9 cellular contexts compared by ENCODE assay signal in genomic region chr19:48400018-48400742, GRCh38. TPM values are rescaled to one million over a fixed set of nuclear protein-coding genes. Genes with fewer than 3 reads are reported as not detected.
A peak's percentile ranks its signal among the peaks of the same experiment; 100 is the strongest.
DNase-seq lines count a peak whose midpoint lies in the region; ATAC-seq, FAIRE-seq and TF ChIP-seq lines count a peak whose summit lies in the region.
"Had no signal": no experiment of that assay in that cellular context is flagged by ENCODE, and none has a peak within 500 bp of the region (broad histone marks: within the 10 kb centered on the region; RNA-seq: fewer than 3 reads in every experiment).

No MANE protein-coding gene starts in this region.

- H3K4me3 Mint-ChIP-seq in stimulated activated memory B cell treated with anti-CD40 and anti-IgM and Interleukin-4, amounts not matched to agents 10 μg/mL and 1 μg/mL and 100 μg/mL, for 72 hours, result no peak overlapping the region
- H3K4me3 Mint-ChIP-seq: activated naive CD8-positive, alpha-beta T cell treated with anti-CD3 and anti-CD28 coated beads, Interleukin-2, amount 10 ng/mL, durations not matched to agents 7 days and 5 days had no signal

- no peak for TF ChIP-seq POLR2A in body of pancreas (IDR thresholded peaks at IDR 0.05)

- DNase-seq in activated gamma-delta T cell treated with anti-CD3 and anti-CD28 coated beads, Interleukin-2, amount 50 U/mL, for 16 hours (ENCODE audit: low read depth), result peak; percentile 18
- no peak for DNase-seq in activated gamma-delta T cell (lab: John Stamatoyannopoulos, UW)
- DNase-seq in NCI-H69 (lab: John Stamatoyannopoulos, UW), result peak; percentile 69
- peak in 2 of 4 donors; percentile 37 to 54 for DNase-seq in body of pancreas
- DNase-seq in keratinocyte (ENCODE audit: low read depth, low spot score), result no peak
- DNase-seq in urothelium cell line (ENCODE audit: low spot score), result peak; percentile 70
- DNase-seq in SIG-M5 (lab: John Stamatoyannopoulos, UW), result no peak
- DNase-seq: activated naive CD8-positive, alpha-beta T cell treated with anti-CD3 and anti-CD28 coated beads, Interleukin-2, amount 10 ng/mL, durations not matched to agents 7 days and 5 days had no signal

- H3K79me2 ChIP-seq in keratinocyte (ENCODE audit: control insufficient read depth, insufficient read depth, low read length), result no peaks in the 10 kb centered on the region

- no peaks in the 10 kb centered on the region for H3K36me3 Mint-ChIP-seq in stimulated activated memory B cell treated with anti-CD40 and anti-IgM and Interleukin-4, amounts not matched to agents 10 μg/mL and 1 μg/mL and 100 μg/mL, for 72 hours

- intact Hi-C loops in body of pancreas (cut with DNase I), result no loop called here

- H3K27me3 ChIP-seq in body of pancreas (peaks cover 0 to 29% of the 10 kb centered on the region in 2 donors), keratinocyte (ENCODE audit: control insufficient read depth, extremely low read depth, insufficient read depth, low read length) (peaks cover 11% of the 10 kb centered on the region)

- peak overlapping the region; percentile 39 for H3K4me2 ChIP-seq in keratinocyte (ENCODE audit: control insufficient read depth, extremely low read depth, insufficient read depth, low read depth, low read length)

- ATAC-seq in body of pancreas, result peak; percentile 30
- ATAC-seq in stimulated activated memory B cell treated with anti-CD40 and anti-IgM and Interleukin-4, amounts not matched to agents 10 μg/mL and 1 μg/mL and 100 μg/mL, for 72 hours, result no peak

- dilution Hi-C loops in keratinocyte (cut with MboI; ENCODE audit: extremely low pct_ligation_motif_present, low sequenced_read_pairs), result no loop called here

- H3K27ac ChIP-seq in body of pancreas, result no peak overlapping the region
- no peak overlapping the region for H3K27ac ChIP-seq in keratinocyte (ENCODE audit: control insufficient read depth, insufficient read depth, low read length)

- peaks cover 32% of the 10 kb centered on the region for H3K27me3 Mint-ChIP-seq in stimulated activated memory B cell treated with anti-CD40 and anti-IgM and Interleukin-4, amounts not matched to agents 10 μg/mL and 1 μg/mL and 100 μg/mL, for 72 hours

- peaks cover 41% of the 10 kb centered on the region for H3K4me1 Mint-ChIP-seq in stimulated activated memory B cell treated with anti-CD40 and anti-IgM and Interleukin-4, amounts not matched to agents 10 μg/mL and 1 μg/mL and 100 μg/mL, for 72 hours

- H3K9me3 ChIP-seq in body of pancreas (no peaks in the 10 kb centered on the region), keratinocyte (ENCODE audit: control insufficient read depth, low read depth, low read length) (no peaks in the 10 kb centered on the region)

- TF ChIP-seq CTCF in body of pancreas (IDR thresholded peaks at IDR 0.05) (no peak), keratinocyte (optimal IDR thresholded peaks at IDR 0.05 in 1 of 3, IDR thresholded peaks at IDR 0.05 in 1 of 3, conservative IDR thresholded peaks at IDR 0.05 in 1 of 3; ENCODE audit: extremely low read depth in 1 of 3, insufficient read depth in 2 of 3, low read length in 3 of 3) (no peak)

- no peak overlapping the region for H3K27ac Mint-ChIP-seq in stimulated activated memory B cell treated with anti-CD40 and anti-IgM and Interleukin-4, amounts not matched to agents 10 μg/mL and 1 μg/mL and 100 μg/mL, for 72 hours
- H3K27ac Mint-ChIP-seq: activated naive CD8-positive, alpha-beta T cell treated with anti-CD3 and anti-CD28 coated beads, Interleukin-2, amount 10 ng/mL, durations not matched to agents 7 days and 5 days had no signal

- H3K9ac ChIP-seq in keratinocyte (ENCODE audit: control insufficient read depth, extremely low read depth, insufficient read depth, low read length), result no peak overlapping the region

- no peak overlapping the region for H2AFZ ChIP-seq in keratinocyte (ENCODE audit: control insufficient read depth, low read length)

- H3K36me3 ChIP-seq in body of pancreas (replicated peaks in 1 of 2; ENCODE audit: insufficient read depth in 1 of 2, low read depth in 2 of 2), result no peaks in the 10 kb centered on the region
- no peaks in the 10 kb centered on the region for H3K36me3 ChIP-seq in keratinocyte (ENCODE audit: control insufficient read depth in 2 of 2, extremely low read depth in 1 of 2, insufficient read depth in 2 of 2, low read length in 2 of 2)

- FAIRE-seq in keratinocyte (lab: Jason Lieb, UNC), result no peak
- peak; percentile 84 for FAIRE-seq in urothelium cell line (lab: Jason Lieb, UNC)

- H3K4me1 ChIP-seq in body of pancreas (peaks cover 5% of the 10 kb centered on the region), keratinocyte (ENCODE audit: control insufficient read depth, extremely low read depth, insufficient read depth, low read length) (peaks cover 10% of the 10 kb centered on the region)

- peaks cover 9% of the 10 kb centered on the region for H3K9me3 Mint-ChIP-seq in stimulated activated memory B cell treated with anti-CD40 and anti-IgM and Interleukin-4, amounts not matched to agents 10 μg/mL and 1 μg/mL and 100 μg/mL, for 72 hours
- H3K9me3 Mint-ChIP-seq: activated naive CD8-positive, alpha-beta T cell treated with anti-CD3 and anti-CD28 coated beads, Interleukin-2, amount 10 ng/mL, durations not matched to agents 7 days and 5 days had no signal

- 57 to 60% methylated on average over 9 to 14 of the region's 14 CpGs for WGBS in body of pancreas, 2 donors

- no peaks in the 10 kb centered on the region for H3K9me1 ChIP-seq in keratinocyte (ENCODE audit: control insufficient read depth, extremely low read depth, insufficient read depth, low read length)

- H3K4me3 ChIP-seq in body of pancreas (no peak overlapping the region), keratinocyte (ENCODE audit: control insufficient read depth in 2 of 3, extremely low read depth in 1 of 3, insufficient read depth in 2 of 3, low read depth in 1 of 3, low read length in 3 of 3) (no peak overlapping the region)

- no peaks in the 10 kb centered on the region for H4K20me1 ChIP-seq in keratinocyte (ENCODE audit: control insufficient read depth, extremely low read depth, insufficient read depth, low read length)

RNA-seq across cellular contexts. Expression of gene GRIN2D, which starts 6.7 kb away (rescaled TPM):
- 1 to 10 TPM in 1 of 2 donors, under 1 TPM in 1; 0.26 to 2.0 TPM for total RNA-seq in body of pancreas
- polyA plus RNA-seq in keratinocyte, result 0.01 to 0.14 TPM (median 0.04 TPM) in 3 replicates
- 0.14 TPM for polyA plus RNA-seq in keratinocyte (2011; ENCODE audit: low read depth)
- polyA plus RNA-seq in keratinocyte (2011; cell fraction: cytosol; rRNA removed), result 0.04 and 0.05 TPM in 2 replicates
- polyA plus RNA-seq in keratinocyte (2011; cell fraction: nucleus; rRNA removed), result 0.22 and 0.31 TPM in 2 replicates
- polyA plus RNA-seq in keratinocyte (2012; ENCODE audit: low replicate concordance), result 0.24 and 0.29 TPM in 2 replicates
- polyA minus RNA-seq in keratinocyte, result 0.03 to 0.59 TPM (median 0.13 TPM) in 3 replicates
- not detected for polyA minus RNA-seq in keratinocyte (2011; cell fraction: cytosol; rRNA and poly(A)+ RNA removed)
- 0.21 and 0.23 TPM in 2 replicates for polyA minus RNA-seq in keratinocyte (2011; cell fraction: nucleus; rRNA and poly(A)+ RNA removed)

RNA-seq across cellular contexts. Expression of gene KDELR1, which starts 8.8 kb away (rescaled TPM):
- 10 to 100 TPM; 47.5 to 51.4 TPM for total RNA-seq in body of pancreas
- polyA plus RNA-seq in keratinocyte, result 84.0 to 183 TPM (median 105 TPM) in 3 replicates
- polyA plus RNA-seq in keratinocyte (2011; ENCODE audit: low read depth), result 24.2 TPM
- polyA plus RNA-seq in keratinocyte (2011; cell fraction: cytosol; rRNA removed), result 127 and 139 TPM in 2 replicates
- 144 and 154 TPM in 2 replicates for polyA plus RNA-seq in keratinocyte (2011; cell fraction: nucleus; rRNA removed)
- polyA plus RNA-seq in keratinocyte (2012; ENCODE audit: low replicate concordance), result 143 and 191 TPM in 2 replicates
- 82.0 to 305 TPM (median 87.2 TPM) in 3 replicates for polyA minus RNA-seq in keratinocyte
- 83.3 TPM for polyA minus RNA-seq in keratinocyte (2011; cell fraction: cytosol; rRNA and poly(A)+ RNA removed)
- polyA minus RNA-seq in keratinocyte (2011; cell fraction: nucleus; rRNA and poly(A)+ RNA removed), result 37.5 and 61.5 TPM in 2 replicates

RNA-seq across cellular contexts. Expression of gene SYNGR4, which starts 36.0 kb away (rescaled TPM):
- under 1 TPM in 1 of 2 donors, not detected in 1; 0.78 TPM for total RNA-seq in body of pancreas
- not detected in 3 replicates for polyA plus RNA-seq in keratinocyte
- polyA plus RNA-seq in keratinocyte (2011; ENCODE audit: low read depth), result not detected
- not detected in 2 replicates for polyA plus RNA-seq in keratinocyte (2011; cell fraction: cytosol; rRNA removed)
- not detected in 2 replicates for polyA plus RNA-seq in keratinocyte (2011; cell fraction: nucleus; rRNA removed)
- polyA plus RNA-seq in keratinocyte (2012; ENCODE audit: low replicate concordance), result not detected in 2 replicates
- not detected in 3 replicates for polyA minus RNA-seq in keratinocyte
- polyA minus RNA-seq in keratinocyte (2011; cell fraction: cytosol; rRNA and poly(A)+ RNA removed), result not detected
- polyA minus RNA-seq in keratinocyte (2011; cell fraction: nucleus; rRNA and poly(A)+ RNA removed), result not detected in 2 replicates

RNA-seq across cellular contexts. Expression of gene TMEM143, which starts 36.4 kb away (rescaled TPM):
- 10 to 100 TPM; 14.5 to 16.1 TPM for total RNA-seq in body of pancreas
- 2.5 to 2.9 TPM (median 2.7 TPM) in 3 replicates for polyA plus RNA-seq in keratinocyte
- polyA plus RNA-seq in keratinocyte (2011; ENCODE audit: low read depth), result 0.89 TPM
- polyA plus RNA-seq in keratinocyte (2011; cell fraction: cytosol; rRNA removed), result 1.4 and 2.9 TPM in 2 replicates
- 6.9 and 10.9 TPM in 2 replicates for polyA plus RNA-seq in keratinocyte (2011; cell fraction: nucleus; rRNA removed)
- polyA plus RNA-seq in keratinocyte (2012; ENCODE audit: low replicate concordance), result 2.1 and 3.1 TPM in 2 replicates
- 1.7 to 6.5 TPM (median 3.1 TPM) in 3 replicates for polyA minus RNA-seq in keratinocyte
- polyA minus RNA-seq in keratinocyte (2011; cell fraction: cytosol; rRNA and poly(A)+ RNA removed), result 5.8 TPM
- polyA minus RNA-seq in keratinocyte (2011; cell fraction: nucleus; rRNA and poly(A)+ RNA removed), result 1.4 and 2.3 TPM in 2 replicates

RNA-seq across cellular contexts. Expression of gene GRWD1, which starts 45.6 kb away (rescaled TPM):
- total RNA-seq in body of pancreas, result 10 to 100 TPM; 11.9 TPM
- polyA plus RNA-seq in keratinocyte, result 23.0 to 35.4 TPM (median 26.1 TPM) in 3 replicates
- 21.8 TPM for polyA plus RNA-seq in keratinocyte (2011; ENCODE audit: low read depth)
- polyA plus RNA-seq in keratinocyte (2011; cell fraction: cytosol; rRNA removed), result 14.5 and 31.6 TPM in 2 replicates
- 25.2 and 31.8 TPM in 2 replicates for polyA plus RNA-seq in keratinocyte (2011; cell fraction: nucleus; rRNA removed)
- 16.4 and 41.0 TPM in 2 replicates for polyA plus RNA-seq in keratinocyte (2012; ENCODE audit: low replicate concordance)
- polyA minus RNA-seq in keratinocyte, result 10.7 to 21.8 TPM (median 12.7 TPM) in 3 replicates
- polyA minus RNA-seq in keratinocyte (2011; cell fraction: cytosol; rRNA and poly(A)+ RNA removed), result 30.7 TPM
- polyA minus RNA-seq in keratinocyte (2011; cell fraction: nucleus; rRNA and poly(A)+ RNA removed), result 14.8 and 17.2 TPM in 2 replicates

Comparison
In these comparisons a context has a peak if more than half of its experiments do, and no peak if none do; other contexts are left out.
1. DNase-seq: peak in activated gamma-delta T cell treated with anti-CD3 and anti-CD28 coated beads, Interleukin-2, amount 50 U/mL, for 16 hours (single experiment), NCI-H69 (single experiment) and urothelium cell line (single experiment); none in activated gamma-delta T cell (single experiment), keratinocyte (single experiment) and SIG-M5 (single experiment).